1 cellular context compared by ENCODE assay signal in genomic region chr17:50536683-50537646, GRCh38.
TF ChIP-seq lines count a peak whose summit lies in the region.

No MANE protein-coding gene starts in this region.

TF ChIP-seq in K562, 482 proteins besides CTCF, POLR2A, EP300 and RAD21:
- TF ChIP-seq ZNF354B (CRISPR knock-in tag; IDR thresholded peaks at IDR 0.05) (no peak), RBM25 (IDR thresholded peaks at IDR 0.05; ENCODE audit: low read depth, low read length, severe bottlenecking) (peak; percentile 73), CAMTA2 (CRISPR knock-in tag; conservative IDR thresholded peaks at IDR 0.05) (no peak)
- TF ChIP-seq, protein P1, sequence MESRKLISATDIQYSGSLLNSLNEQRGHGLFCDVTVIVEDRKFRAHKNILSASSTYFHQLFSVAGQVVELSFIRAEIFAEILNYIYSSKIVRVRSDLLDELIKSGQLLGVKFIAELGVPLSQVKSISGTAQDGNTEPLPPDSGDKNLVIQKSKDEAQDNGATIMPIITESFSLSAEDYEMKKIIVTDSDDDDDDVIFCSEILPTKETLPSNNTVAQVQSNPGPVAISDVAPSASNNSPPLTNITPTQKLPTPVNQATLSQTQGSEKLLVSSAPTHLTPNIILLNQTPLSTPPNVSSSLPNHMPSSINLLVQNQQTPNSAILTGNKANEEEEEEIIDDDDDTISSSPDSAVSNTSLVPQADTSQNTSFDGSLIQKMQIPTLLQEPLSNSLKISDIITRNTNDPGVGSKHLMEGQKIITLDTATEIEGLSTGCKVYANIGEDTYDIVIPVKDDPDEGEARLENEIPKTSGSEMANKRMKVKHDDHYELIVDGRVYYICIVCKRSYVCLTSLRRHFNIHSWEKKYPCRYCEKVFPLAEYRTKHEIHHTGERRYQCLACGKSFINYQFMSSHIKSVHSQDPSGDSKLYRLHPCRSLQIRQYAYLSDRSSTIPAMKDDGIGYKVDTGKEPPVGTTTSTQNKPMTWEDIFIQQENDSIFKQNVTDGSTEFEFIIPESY (CRISPR knock-in tag; IDR thresholded peaks at IDR 0.05): peak; percentile 69
